ENCODE assay signal across 17 cellular contexts in genomic region chr6:168193816-168194701, GRCh38.
DNase-seq lines count a peak whose midpoint lies in the region; ATAC-seq, FAIRE-seq and TF ChIP-seq lines count a peak whose summit lies in the region.
"Had no signal": no experiment of that assay in that cellular context is flagged by ENCODE, and none has a peak within 500 bp of the region (broad histone marks: within the 10 kb centered on the region; RNA-seq: fewer than 3 reads in every experiment).

No MANE protein-coding gene starts in this region.

- WGBS in hepatocyte (ENCODE audit: low lambda C conversion rate, missing lambda C conversion rate) = 85% methylated on average over 41 of the region's 42 CpGs

- no peak for ATAC-seq in natural killer cell treated with Interleukin-12 subunit alpha and Interleukin-12 subunit beta and Interleukin-15 and Interleukin-18, amount 100 ng/mL, for 72 hours
- no peak for ATAC-seq in natural killer cell
- ATAC-seq: stimulated activated naive CD8-positive, alpha-beta T cell treated with anti-CD3 and anti-CD28 coated beads, Interleukin-15, amount 100 ng/mL, for 72 hours had no signal

- no peaks in the 10 kb centered on the region for H4K20me1 ChIP-seq in hepatocyte (ENCODE audit: insufficient read depth, poor library complexity, severe bottlenecking)

- H3K9me3 Mint-ChIP-seq in natural killer cell treated with Interleukin-12 subunit alpha and Interleukin-12 subunit beta and Interleukin-15 and Interleukin-18, amount 100 ng/mL, for 72 hours = no peaks in the 10 kb centered on the region
- no peaks in the 10 kb centered on the region for H3K9me3 Mint-ChIP-seq in natural killer cell
- H3K9me3 Mint-ChIP-seq: activated CD4-positive, alpha-beta memory T cell treated with anti-CD3 and anti-CD28 coated beads for 36 hours; nephron; stimulated activated naive CD8-positive, alpha-beta T cell treated with anti-CD3 and anti-CD28 coated beads, Interleukin-15, amount 100 ng/mL, for 72 hours had no signal

- intact Hi-C loops in natural killer cell (cut with micrococcal nuclease) = loop anchor here (1.0 kb wide), 1 partner anchor 13 kb away; no protein-coding TSS in a partner anchor

- H3K4me3 ChIP-seq in NB4 (ENCODE audit: low read depth, low read length) (no peak overlapping the region), hepatocyte (no peak overlapping the region)
- H3K4me3 ChIP-seq: left ventricle myocardium inferior had no signal

- DNase-seq in natural killer cell treated with Interleukin-12 subunit alpha and Interleukin-12 subunit beta and Interleukin-15 and Interleukin-18, amount 100 ng/mL, for 72 hours (ENCODE audit: low spot score) = peak; percentile 54
- DNase-seq in natural killer cell (no peak), NB4 (ENCODE audit: low read depth) (peak; percentile 50), hepatocyte (ENCODE audit: low spot score) (no peak), urothelium cell line (ENCODE audit: low spot score) (peak; percentile 35), DMS79 treated with DMSO at 0.1 percent for 48 hours (lab: John Stamatoyannopoulos, UW) (no peak), Ammon's horn (ENCODE audit: low spot score) (no peak), amygdala (lab: John Stamatoyannopoulos, UW) (no peak)
- DNase-seq: activated CD4-positive, alpha-beta memory T cell treated with anti-CD3 and anti-CD28 coated beads for 36 hours; left ventricle myocardium inferior; NCI-H1092; NCI-H226; stimulated activated naive CD8-positive, alpha-beta T cell treated with anti-CD3 and anti-CD28 coated beads, Interleukin-15, amount 100 ng/mL, for 72 hours; T-helper 9 cell had no signal

- H3K4me3 Mint-ChIP-seq in natural killer cell treated with Interleukin-12 subunit alpha and Interleukin-12 subunit beta and Interleukin-15 and Interleukin-18, amount 100 ng/mL, for 72 hours = no peak overlapping the region
- H3K4me3 Mint-ChIP-seq in natural killer cell = no peak overlapping the region
- H3K4me3 Mint-ChIP-seq: activated CD4-positive, alpha-beta memory T cell treated with anti-CD3 and anti-CD28 coated beads for 36 hours; nephron; stimulated activated naive CD8-positive, alpha-beta T cell treated with anti-CD3 and anti-CD28 coated beads, Interleukin-15, amount 100 ng/mL, for 72 hours had no signal

- no peak for TF ChIP-seq POLR2A in NB4 (IDR thresholded peaks at IDR 0.05; ENCODE audit: extremely low read depth, insufficient read length)

- H3K27ac ChIP-seq in hepatocyte = no peak overlapping the region
- H3K27ac ChIP-seq: left ventricle myocardium inferior, RWPE1 had no signal

- no peaks in the 10 kb centered on the region for H3K79me2 ChIP-seq in hepatocyte

- H3K4me1 ChIP-seq in hepatocyte (ENCODE audit: insufficient read depth) = no peaks in the 10 kb centered on the region
- H3K4me1 ChIP-seq: left ventricle myocardium inferior had no signal

- H3K27me3 ChIP-seq in hepatocyte = no peaks in the 10 kb centered on the region

- no peaks in the 10 kb centered on the region for H3K36me3 ChIP-seq in hepatocyte (replicated peaks; ENCODE audit: insufficient read depth, low read depth)
- H3K36me3 ChIP-seq: left ventricle myocardium inferior had no signal

- H3K4me2 ChIP-seq in hepatocyte = no peak overlapping the region

- H3K9me2 ChIP-seq in hepatocyte (replicated peaks; ENCODE audit: insufficient read depth) = no peaks in the 10 kb centered on the region

- FAIRE-seq in urothelium cell line (lab: Jason Lieb, UNC) = no peak
- FAIRE-seq: endometrium had no signal

- no peaks in the 10 kb centered on the region for H3K4me1 Mint-ChIP-seq in natural killer cell treated with Interleukin-12 subunit alpha and Interleukin-12 subunit beta and Interleukin-15 and Interleukin-18, amount 100 ng/mL, for 72 hours (ENCODE audit: low read depth in 2 of 2)
- H3K4me1 Mint-ChIP-seq in natural killer cell = peaks cover 0 to 7% of the 10 kb centered on the region in 2 donors
- H3K4me1 Mint-ChIP-seq: stimulated activated naive CD8-positive, alpha-beta T cell treated with anti-CD3 and anti-CD28 coated beads, Interleukin-15, amount 100 ng/mL, for 72 hours had no signal

- no peak overlapping the region for H2AFZ ChIP-seq in hepatocyte

- no peaks in the 10 kb centered on the region for H3K9me3 ChIP-seq in hepatocyte (ENCODE audit: low read depth)
- H3K9me3 ChIP-seq: left ventricle myocardium inferior had no signal

- no peak overlapping the region for H3K27ac Mint-ChIP-seq in natural killer cell treated with Interleukin-12 subunit alpha and Interleukin-12 subunit beta and Interleukin-15 and Interleukin-18, amount 100 ng/mL, for 72 hours
- H3K27ac Mint-ChIP-seq in natural killer cell = no peak overlapping the region
- H3K27ac Mint-ChIP-seq: activated CD4-positive, alpha-beta memory T cell treated with anti-CD3 and anti-CD28 coated beads for 36 hours; stimulated activated naive CD8-positive, alpha-beta T cell treated with anti-CD3 and anti-CD28 coated beads, Interleukin-15, amount 100 ng/mL, for 72 hours had no signal

- TF ChIP-seq CTCF in natural killer cell (IDR thresholded peaks at IDR 0.05) (no peak), NB4 (IDR thresholded peaks at IDR 0.05; ENCODE audit: low read depth, low read length) (peak; percentile 45), hepatocyte (IDR thresholded peaks at IDR 0.05; ENCODE audit: poor library complexity) (peak; percentile 27)

- no peaks in the 10 kb centered on the region for H3K36me3 Mint-ChIP-seq in natural killer cell treated with Interleukin-12 subunit alpha and Interleukin-12 subunit beta and Interleukin-15 and Interleukin-18, amount 100 ng/mL, for 72 hours
- H3K36me3 Mint-ChIP-seq in natural killer cell = no peaks in the 10 kb centered on the region
- H3K36me3 Mint-ChIP-seq: activated CD4-positive, alpha-beta memory T cell treated with anti-CD3 and anti-CD28 coated beads for 36 hours had no signal

- peaks cover 0 to 14% of the 10 kb centered on the region in 2 donors for H3K27me3 Mint-ChIP-seq in natural killer cell treated with Interleukin-12 subunit alpha and Interleukin-12 subunit beta and Interleukin-15 and Interleukin-18, amount 100 ng/mL, for 72 hours
- peaks cover 8 to 15% of the 10 kb centered on the region in 2 donors for H3K27me3 Mint-ChIP-seq in natural killer cell (ENCODE audit: low read depth in 2 of 2)

Comparison
In these comparisons a context has a peak if more than half of its experiments do, and no peak if none do; other contexts are left out.
1. DNase-seq: peak in natural killer cell treated with Interleukin-12 subunit alpha and Interleukin-12 subunit beta and Interleukin-15 and Interleukin-18, amount 100 ng/mL, for 72 hours (single experiment), NB4 (single experiment) and urothelium cell line (single experiment); none in natural killer cell (single experiment), hepatocyte (single experiment), DMS79 treated with DMSO at 0.1 percent for 48 hours (single experiment), Ammon's horn (single experiment) and amygdala (0 of 56).